In genomic region chr5:168066536-168067208, GRCh38 we compare ENCODE assay signal across 23 cellular contexts.
A peak's percentile ranks its signal among the peaks of the same experiment; 100 is the strongest.
DNase-seq lines count a peak whose midpoint lies in the region; FAIRE-seq and TF ChIP-seq lines count a peak whose summit lies in the region.
"Had no signal": no experiment of that assay in that cellular context is flagged by ENCODE, and none has a peak within 500 bp of the region (broad histone marks: within the 10 kb centered on the region; RNA-seq: fewer than 3 reads in every experiment).

No MANE protein-coding gene starts in this region.

- H3K27me3 Mint-ChIP-seq in activated CD4-positive, alpha-beta T cell treated with anti-CD3 and anti-CD28 coated beads, Interleukin-2, amount 10 ng/mL, durations not matched to agents 7 days and 5 days, result peaks cover 2% of the 10 kb centered on the region

- 80 to 90% (median 83%) methylated on average over 5 of the region's 5 CpGs for WGBS in spleen, 5 donors

- H3K27ac Mint-ChIP-seq in activated CD4-positive, alpha-beta T cell treated with anti-CD3 and anti-CD28 coated beads, Interleukin-2, amount 10 ng/mL, durations not matched to agents 7 days and 5 days, result no peak overlapping the region
- H3K27ac Mint-ChIP-seq: B cell had no signal

- TF ChIP-seq CTCF in WERI-Rb-1 (IDR thresholded peaks at IDR 0.05; ENCODE audit: low read depth, low read length), result no peak
- no peak for TF ChIP-seq CTCF in spleen (IDR thresholded peaks at IDR 0.05 in 8 of 11, conservative IDR thresholded peaks at IDR 0.05 in 3 of 11)
- TF ChIP-seq CTCF in BE2C (IDR thresholded peaks at IDR 0.05; ENCODE audit: low read depth, low read length), result no peak

- H3K36me3 ChIP-seq in WERI-Rb-1 (no peaks in the 10 kb centered on the region), spleen (no peaks in the 10 kb centered on the region), BE2C (no peaks in the 10 kb centered on the region)
- H3K36me3 ChIP-seq: HAP-1, MG63 had no signal

- DNase-seq in WERI-Rb-1 (peak; percentile 19), kidney tubule cell (ENCODE audit: low spot score) (peak; percentile 77), spleen (no peak), BE2C (no peak), NCI-H2029 treated with DMSO at 0.1 percent for 48 hours (lab: John Stamatoyannopoulos, UW) (no peak)
- DNase-seq in activated CD4-positive, alpha-beta T cell treated with anti-CD3 and anti-CD28 coated beads, Interleukin-2, amount 10 ng/mL, durations not matched to agents 7 days and 5 days, result no peak
- DNase-seq: DMS79, MG63, NCI-H1417 treated with DMSO at 0.1 percent for 48 hours, NCI-H187, NCI-H2107, NCI-H69, PC-9, SHP77 treated with DMSO at 0.1 percent for 48 hours had no signal

- H3K4me3 ChIP-seq in WERI-Rb-1 (ENCODE audit: low read depth, low read length), result no peak overlapping the region
- H3K4me3 ChIP-seq in spleen, result no peak overlapping the region
- no peak overlapping the region for H3K4me3 ChIP-seq in BE2C (ENCODE audit: low read depth, low read length)
- H3K4me3 ChIP-seq: HAP-1, K562, MG63, PC-9 had no signal

- intact Hi-C loops in spleen (cut with DNase I; ENCODE audit: low total_unique reads), result no loop called here

- H3K4me1 ChIP-seq in spleen (no peaks in the 10 kb centered on the region), BE2C (no peaks in the 10 kb centered on the region)
- H3K4me1 ChIP-seq: HAP-1 had no signal

- no peak overlapping the region for H3K27ac ChIP-seq in WERI-Rb-1
- no peak overlapping the region for H3K27ac ChIP-seq in spleen
- H3K27ac ChIP-seq: HL-60, PC-9, RWPE1 had no signal

- TF ChIP-seq POLR2A in spleen (IDR thresholded peaks at IDR 0.05), result no peak

- H3K36me3 Mint-ChIP-seq in activated CD4-positive, alpha-beta T cell treated with anti-CD3 and anti-CD28 coated beads, Interleukin-2, amount 10 ng/mL, durations not matched to agents 7 days and 5 days (ENCODE audit: low read depth), result no peaks in the 10 kb centered on the region

- CTCF ChIA-PET in activated CD4-positive, alpha-beta T cell treated with anti-CD3 and anti-CD28 coated beads, Interleukin-2, amount 10 ng/mL, durations not matched to agents 7 days and 5 days (lab: Charles Lee), result no interaction called here

- H3K27me3 ChIP-seq in WERI-Rb-1 (ENCODE audit: insufficient read depth, low read depth, severe bottlenecking) (no peaks in the 10 kb centered on the region), spleen (replicated peaks in 1 of 7) (peaks cover 0 to 4% (median 0%) of the 10 kb centered on the region in 7 donors), BE2C (no peaks in the 10 kb centered on the region; the same call in 1 of the 2 replicates)
- H3K27me3 ChIP-seq: MG63 had no signal

- H3K4me3 Mint-ChIP-seq in activated CD4-positive, alpha-beta T cell treated with anti-CD3 and anti-CD28 coated beads, Interleukin-2, amount 10 ng/mL, durations not matched to agents 7 days and 5 days, result no peak overlapping the region
- H3K4me3 Mint-ChIP-seq: B cell had no signal

- H3K9me3 ChIP-seq in WERI-Rb-1 (ENCODE audit: severe bottlenecking), result no peaks in the 10 kb centered on the region
- no peaks in the 10 kb centered on the region for H3K9me3 ChIP-seq in spleen
- H3K9me3 ChIP-seq in BE2C, result no peaks in the 10 kb centered on the region
- H3K9me3 ChIP-seq: HAP-1, MG63, SK-N-SH had no signal

- POLR2A ChIA-PET in activated CD4-positive, alpha-beta T cell treated with anti-CD3 and anti-CD28 coated beads, Interleukin-2, amount 10 ng/mL, durations not matched to agents 7 days and 5 days (lab: Charles Lee), result no interaction called here

- FAIRE-seq in G401.6 (lab: Jason Lieb, UNC), result peak; percentile 54
- FAIRE-seq: GM12891, HepG2, K562 had no signal

- no peaks in the 10 kb centered on the region for H3K9me3 Mint-ChIP-seq in activated CD4-positive, alpha-beta T cell treated with anti-CD3 and anti-CD28 coated beads, Interleukin-2, amount 10 ng/mL, durations not matched to agents 7 days and 5 days

- no peaks in the 10 kb centered on the region for H3K4me1 Mint-ChIP-seq in activated CD4-positive, alpha-beta T cell treated with anti-CD3 and anti-CD28 coated beads, Interleukin-2, amount 10 ng/mL, durations not matched to agents 7 days and 5 days
- H3K4me1 Mint-ChIP-seq: B cell had no signal

Comparison
In these comparisons a context has a peak if more than half of its experiments do, and no peak if none do; other contexts are left out.
1. DNase-seq: peak in WERI-Rb-1 (single experiment) and kidney tubule cell (single experiment); none in spleen (single experiment), activated CD4-positive, alpha-beta T cell treated with anti-CD3 and anti-CD28 coated beads, Interleukin-2, amount 10 ng/mL, durations not matched to agents 7 days and 5 days (single experiment), BE2C (single experiment) and NCI-H2029 treated with DMSO at 0.1 percent for 48 hours (single experiment).